ENCODE assay signal across 1 cellular context in the genomic region with DNA sequence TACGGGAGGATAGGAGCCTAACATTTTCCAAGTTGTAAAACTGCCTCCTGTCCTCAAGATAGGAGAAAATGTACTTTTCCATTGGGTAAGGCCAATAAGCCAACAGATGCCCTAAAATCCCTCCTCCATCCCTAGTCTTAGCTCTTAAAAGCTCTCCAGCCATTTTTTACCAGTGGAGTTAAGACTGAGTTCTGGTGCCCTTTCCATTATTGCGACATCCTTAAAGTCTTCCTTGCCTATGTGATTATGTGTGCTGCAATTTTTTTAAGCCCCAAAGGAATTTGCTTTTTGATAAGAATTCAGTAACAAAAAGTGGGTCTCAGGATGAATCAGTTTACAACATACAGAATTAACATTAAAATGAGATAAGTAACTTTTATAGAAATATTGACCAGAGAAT.
TF ChIP-seq lines count a peak whose summit lies in the region.

No MANE protein-coding gene starts in this region.

TF ChIP-seq in HepG2, 621 proteins besides CTCF, POLR2A, EP300 and RAD21:
- peak; percentile 83 for TF ChIP-seq CEBPB (IDR thresholded peaks at IDR 0.05; ENCODE audit: borderline replicate concordance, low read depth, low read length)
- no peak for TF ChIP-seq PCBP1 (IDR thresholded peaks at IDR 0.05; ENCODE audit: borderline replicate concordance, low read depth, low read length)
- no peak for TF ChIP-seq EZH2 (conservative IDR thresholded peaks at IDR 0.05; ENCODE audit: low read depth, low read length)
TF ChIP-seq in HepG2: peak in this region for 1.
